7 cellular contexts compared by ENCODE assay signal in the genomic region with DNA sequence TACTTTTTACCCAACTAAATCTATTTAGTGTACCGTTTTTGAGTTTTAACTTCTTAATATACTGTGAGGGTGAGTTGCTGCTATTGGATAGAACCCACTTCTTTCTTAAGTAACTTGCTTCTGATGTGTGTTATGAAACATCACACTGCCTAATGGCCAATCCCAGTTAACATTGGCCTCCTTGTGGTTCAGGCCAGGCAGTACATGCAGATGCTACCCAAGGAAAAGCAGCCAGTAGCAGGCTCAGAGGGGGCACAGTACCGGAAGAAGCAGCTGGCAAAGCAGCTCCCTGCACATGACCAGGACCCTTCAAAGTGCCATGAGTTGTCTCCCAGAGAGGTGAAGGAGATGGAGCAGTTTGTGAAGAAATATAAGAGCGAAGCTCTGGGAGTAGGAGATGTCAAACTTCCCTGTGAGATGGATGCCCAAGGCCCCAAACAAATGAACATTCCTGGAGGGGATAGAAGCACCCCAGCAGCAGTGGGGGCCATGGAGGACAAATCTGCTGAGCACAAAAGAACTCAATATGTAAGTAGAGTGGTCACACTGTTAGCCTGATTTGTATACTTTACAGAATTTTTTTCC. TPM values are rescaled to one million over a fixed set of nuclear protein-coding genes. Genes with fewer than 3 reads are reported as not detected.
DNase-seq lines count a peak whose midpoint lies in the region; ATAC-seq and TF ChIP-seq lines count a peak whose summit lies in the region.

No MANE protein-coding gene starts in this region.

- H3K36me3 ChIP-seq in aorta (ENCODE audit: control insufficient read depth in 1 of 2, insufficient read depth in 2 of 2, low read length in 1 of 2) (peaks cover 4% of the 10 kb centered on the region in 2 donors), suprapubic skin (peaks cover 33% of the 10 kb centered on the region)

- 69 to 73% methylated on average over 3 of the region's 3 CpGs for WGBS in aorta, 2 donors
- WGBS in suprapubic skin, result 92% methylated on average over 3 of the region's 3 CpGs

- H3K27ac ChIP-seq in aorta (ENCODE audit: low read depth in 1 of 2, low read length in 2 of 2) (no peak overlapping the region), suprapubic skin (no peak overlapping the region)

- TF ChIP-seq CTCF in suprapubic skin (IDR thresholded peaks at IDR 0.05), result peak in 1 of 2 donors; percentile 22

- no peaks in the 10 kb centered on the region for H3K9me3 ChIP-seq in aorta (ENCODE audit: control insufficient read depth, low read length)
- no peaks in the 10 kb centered on the region for H3K9me3 ChIP-seq in suprapubic skin

- intact Hi-C loops in left cardiac atrium (cut with DNase I) (loop anchor here in 1 of 2 donors (10.0 kb wide), 2 partner anchors 275 to 555 kb away; a partner anchor contains a TSS), aorta (cut with DNase I) (no loop called here)

- H3K4me1 ChIP-seq in aorta (ENCODE audit: control insufficient read depth in 1 of 2, insufficient read depth in 2 of 2, low read length in 2 of 2) (peaks cover 2 to 3% of the 10 kb centered on the region in 2 donors), suprapubic skin (no peaks in the 10 kb centered on the region)

- in situ Hi-C loops in SK-MEL-5 (cut with HindIII; ENCODE audit: low pct_unique_long_range_greater_than_20kb, low sequenced_read_pairs), result loop anchor here (5.0 to 25.0 kb wide), 3 partner anchors 92 to 345 kb away; no protein-coding TSS in a partner anchor

- ATAC-seq in HG02623 (IDR thresholded peaks at IDR 0.05; ENCODE audit: unreplicated experiment) (peak; percentile 61), left cardiac atrium (peak; percentile 38), aorta (ENCODE audit: low FRiP score) (peak; percentile 38)

- H3K4me3 ChIP-seq in aorta (ENCODE audit: low read length in 2 of 2) (no peak overlapping the region), suprapubic skin (no peak overlapping the region)

- no peak for TF ChIP-seq POLR2A in suprapubic skin (IDR thresholded peaks at IDR 0.05)

- DNase-seq in GM04504 (ENCODE audit: low read depth) (peak; percentile 23), SK-MEL-5 (ENCODE audit: low read depth, low spot score) (peak; percentile 88), left cardiac atrium (no peak), aorta (no peak), epidermal melanocyte (ENCODE audit: insufficient read length, low spot score) (no peak), suprapubic skin (ENCODE audit: low spot score in 2 of 2) (no peak)

- no peaks in the 10 kb centered on the region for H3K27me3 ChIP-seq in aorta (ENCODE audit: control insufficient read depth in 1 of 2, insufficient read depth in 2 of 2, low read length in 1 of 2)
- H3K27me3 ChIP-seq in suprapubic skin, result no peaks in the 10 kb centered on the region

- no peak for TF ChIP-seq EP300 in suprapubic skin (IDR thresholded peaks at IDR 0.05)

RNA-seq across cellular contexts. Expression of a gene that starts 39.7 kb away (rescaled TPM):
- total RNA-seq in SK-MEL-5 (2014; rRNA removed; shearing (Covaris generic)), result 37.6 and 40.5 TPM in 2 replicates
- polyA plus RNA-seq in SK-MEL-5 (2015; cell fraction: cytosol; rRNA removed), result 31.3 and 36.6 TPM in 2 replicates
- polyA plus RNA-seq in SK-MEL-5 (2015; cell fraction: nucleus; rRNA removed), result 17.7 and 19.4 TPM in 2 replicates
- total RNA-seq in left cardiac atrium (10 to 100 TPM; 22.5 to 27.6 TPM), aorta (100 to 1,000 TPM; 145 to 340 TPM), suprapubic skin (10 to 100 TPM; 44.3 to 66.0 (median 57.5) TPM)
- polyA plus RNA-seq in aorta, result 10 to 100 TPM; 73.6 to 82.6 TPM

Comparison
In these comparisons a context has a peak if more than half of its experiments do, and no peak if none do; other contexts are left out.
1. DNase-seq: peak in GM04504 (single experiment) and SK-MEL-5 (single experiment); none in left cardiac atrium (single experiment), aorta (0 of 2), epidermal melanocyte (single experiment) and suprapubic skin (0 of 2).
2. Peak in every context shown above with its lines, with median percentiles within 50 percentile points of each other: ATAC-seq.